In genomic region chr10:69880301-69881081, GRCh38 we compare ENCODE assay signal across 1 cellular context.
A peak's percentile ranks its signal among the peaks of the same experiment; 100 is the strongest.
TF ChIP-seq lines count a peak whose summit lies in the region.

No MANE protein-coding gene starts in this region.

TF ChIP-seq in GM12878, 131 proteins besides CTCF, POLR2A, EP300 and RAD21:
- TF ChIP-seq MEF2B (IDR thresholded peaks at IDR 0.05; ENCODE audit: partially characterized antibody, poor library complexity, severe bottlenecking) (peak; percentile 74), IKZF1 (conservative IDR thresholded peaks at IDR 0.05) (peak; percentile 31; the same call in 1 of the 2 replicates), ASH2L (IDR thresholded peaks at IDR 0.05; ENCODE audit: borderline replicate concordance, low read depth) (no peak), TCF12 (IDR thresholded peaks at IDR 0.05; ENCODE audit: low read depth, low read length) (0 out of 2 replicates have a peak, but pooled peaks have one; percentile 34), BHLHE40 (IDR thresholded peaks at IDR 0.05; ENCODE audit: borderline replicate concordance in 1 of 2, low read depth in 2 of 2, low read length in 1 of 2) (peak; percentile 43 to 62; a peak in 3 of 4 replicates)
TF ChIP-seq in GM12878: peak in this region for 4.
